ENCODE assay signal across 21 cellular contexts in genomic region chr3:105254154-105254553, GRCh38.
"Had no signal": no experiment of that assay in that cellular context is flagged by ENCODE, and none has a peak within 500 bp of the region (broad histone marks: within the 10 kb centered on the region; RNA-seq: fewer than 3 reads in every experiment).

No MANE protein-coding gene starts in this region.

- H3K27me3 Mint-ChIP-seq: activated naive CD8-positive, alpha-beta T cell treated with anti-CD3 and anti-CD28 coated beads, Interleukin-2, amount 50 U/mL, for 24 hours; memory B cell; stimulated activated naive B cell treated with anti-CD40 and anti-IgM and Interleukin-4, amounts not matched to agents 10 μg/mL and 1 μg/mL and 100 μg/mL, for 72 hours had no signal

- H3K9me3 Mint-ChIP-seq: activated naive CD8-positive, alpha-beta T cell treated with anti-CD3 and anti-CD28 coated beads, Interleukin-2, amount 50 U/mL, for 24 hours; activated T-helper 1 cell treated with anti-CD3 and anti-CD28 coated beads, Interleukin-12 subunit alpha, Interleukin-12 subunit beta, Interleukin-2, Interleukin-4 antibody, amounts not matched to agents 30 ng/mL and 10 ng/mL and 1 ng/mL, durations not matched to agents 14 hours and 24 hours and 36 hours had no signal

- H3K27ac Mint-ChIP-seq: activated CD8-positive, alpha-beta T cell treated with anti-CD3 and anti-CD28 coated beads, Interleukin-2, amount 10 ng/mL, durations not matched to agents 7 days and 5 days; activated naive CD8-positive, alpha-beta T cell treated with anti-CD3 and anti-CD28 coated beads, Interleukin-2, amount 50 U/mL, for 24 hours; activated T-helper 1 cell treated with anti-CD3 and anti-CD28 coated beads, Interleukin-12 subunit alpha, Interleukin-12 subunit beta, Interleukin-2, Interleukin-4 antibody, amounts not matched to agents 30 ng/mL and 10 ng/mL and 1 ng/mL, durations not matched to agents 14 hours and 24 hours and 36 hours; endodermal cell; memory B cell; stimulated activated naive B cell treated with anti-CD40 and anti-IgM and Interleukin-4, amounts not matched to agents 10 μg/mL and 1 μg/mL and 100 μg/mL, for 72 hours had no signal

- H3K27me3 ChIP-seq: esophagus squamous epithelium, gastrocnemius medialis, heart left ventricle, vagina had no signal

- H3K4me1 Mint-ChIP-seq: activated naive CD8-positive, alpha-beta T cell treated with anti-CD3 and anti-CD28 coated beads, Interleukin-2, amount 50 U/mL, for 24 hours; memory B cell had no signal

- DNase-seq: activated CD4-positive, alpha-beta T cell treated with anti-CD3 and anti-CD28 coated beads for 1 hour; activated CD4-positive, alpha-beta T cell treated with anti-CD3 and anti-CD28 coated beads, Interleukin-2, amount 50 U/mL, for 1 hour; activated CD8-positive, alpha-beta T cell treated with anti-CD3 and anti-CD28 coated beads, Interleukin-2, amount 10 ng/mL, durations not matched to agents 7 days and 5 days; activated gamma-delta T cell; activated naive CD4-positive, alpha-beta T cell treated with anti-CD3 and anti-CD28 coated beads, Interleukin-2, amount 50 U/mL, for 16 hours; activated naive CD8-positive, alpha-beta T cell treated with anti-CD3 and anti-CD28 coated beads, Interleukin-2, amount 50 U/mL, for 24 hours; cerebellar nuclear complex; endodermal cell; esophagus squamous epithelium; gastrocnemius medialis; heart left ventricle; islet precursor cell; left cardiac atrium; stimulated activated CD4-positive, alpha-beta T cell treated with anti-CD3 and anti-CD28 coated beads, Interleukin-2, amount 100 ng/mL, for 48 hours; stimulated activated CD8-positive, alpha-beta memory T cell treated with anti-CD3 and anti-CD28 coated beads, Interleukin-4, amount 100 ng/mL, for 48 hours; stimulated activated naive B cell treated with anti-CD40 and anti-IgM and Interleukin-4, amounts not matched to agents 10 μg/mL and 1 μg/mL and 100 μg/mL, for 72 hours; trophoblast cell had no signal

- ATAC-seq: activated CD8-positive, alpha-beta T cell treated with anti-CD3 and anti-CD28 coated beads, Interleukin-2, amount 10 ng/mL, durations not matched to agents 7 days and 5 days; activated naive CD8-positive, alpha-beta T cell treated with anti-CD3 and anti-CD28 coated beads, Interleukin-2, amount 50 U/mL, for 24 hours; gastrocnemius medialis; heart left ventricle; left cardiac atrium; stimulated activated naive B cell treated with anti-CD40 and anti-IgM and Interleukin-4, amounts not matched to agents 10 μg/mL and 1 μg/mL and 100 μg/mL, for 72 hours had no signal

- H3K9me3 ChIP-seq: esophagus squamous epithelium, gastrocnemius medialis, vagina had no signal

- H3K36me3 Mint-ChIP-seq: stimulated activated naive B cell treated with anti-CD40 and anti-IgM and Interleukin-4, amounts not matched to agents 10 μg/mL and 1 μg/mL and 100 μg/mL, for 72 hours had no signal

- H3K27ac ChIP-seq: coronary artery, esophagus squamous epithelium, gastrocnemius medialis, heart left ventricle, vagina had no signal

- H3K4me1 ChIP-seq: gastrocnemius medialis, heart left ventricle, vagina had no signal

- H3K36me3 ChIP-seq: esophagus squamous epithelium, gastrocnemius medialis, heart left ventricle, vagina had no signal

- H3K4me3 Mint-ChIP-seq: activated CD8-positive, alpha-beta T cell treated with anti-CD3 and anti-CD28 coated beads, Interleukin-2, amount 10 ng/mL, durations not matched to agents 7 days and 5 days; activated naive CD8-positive, alpha-beta T cell treated with anti-CD3 and anti-CD28 coated beads, Interleukin-2, amount 50 U/mL, for 24 hours; activated T-helper 1 cell treated with anti-CD3 and anti-CD28 coated beads, Interleukin-12 subunit alpha, Interleukin-12 subunit beta, Interleukin-2, Interleukin-4 antibody, amounts not matched to agents 30 ng/mL and 10 ng/mL and 1 ng/mL, durations not matched to agents 14 hours and 24 hours and 36 hours; endodermal cell; memory B cell; stimulated activated naive B cell treated with anti-CD40 and anti-IgM and Interleukin-4, amounts not matched to agents 10 μg/mL and 1 μg/mL and 100 μg/mL, for 72 hours had no signal

- H3K4me3 ChIP-seq: coronary artery, esophagus squamous epithelium, gastrocnemius medialis, heart left ventricle, vagina had no signal
